In genomic region chr11:116558504-116559252, GRCh38 we compare ENCODE assay signal across 27 cellular contexts.
DNase-seq lines count a peak whose midpoint lies in the region; ATAC-seq and TF ChIP-seq lines count a peak whose summit lies in the region.
"Had no signal": no experiment of that assay in that cellular context is flagged by ENCODE, and none has a peak within 500 bp of the region (broad histone marks: within the 10 kb centered on the region; RNA-seq: fewer than 3 reads in every experiment).

No MANE protein-coding gene starts in this region.

- H3K9ac ChIP-seq in SK-N-SH, result peak overlapping the region; percentile 26; the same call in 1 of the 2 replicates

- DNase-seq in SK-N-SH (no peak), SW480 (ENCODE audit: low spot score) (peak; percentile 86), foreskin melanocyte (peak; percentile 11), NCI-H2081 (lab: John Stamatoyannopoulos, UW) (no peak), immature natural killer cell (no peak)
- DNase-seq: activated CD4-positive, alpha-beta memory T cell treated with anti-CD3 and anti-CD28 coated beads, Interleukin-2, amount 10 ng/mL, durations not matched to agents 7 days and 5 days; activated naive CD4-positive, alpha-beta T cell; amniotic stem cell; DMS 273 treated with DMSO at 0.1 percent for 48 hours; effector CD4-positive, alpha-beta T cell; heart left ventricle; mammary epithelial cell; NCI-H526 treated with DMSO at 0.1 percent for 48 hours; pancreas; sigmoid colon; stimulated activated CD4-positive, alpha-beta T cell treated with anti-CD3 and anti-CD28 coated beads, Interleukin-2, amount 100 ng/mL, for 24 hours; stimulated activated naive CD4-positive, alpha-beta T cell treated with Interleukin-2 at 50 U/mL for 16 hours; T-helper 2 cell; tibial artery had no signal

- H3K79me2 ChIP-seq in SK-N-SH (ENCODE audit: insufficient read depth), result no peaks in the 10 kb centered on the region

- ATAC-seq in SK-N-SH treated with all-trans-retinoic acid at 6 μM for 48 hours (no peak; the same call in 1 of the 3 replicates), HG02973 (IDR thresholded peaks at IDR 0.05; ENCODE audit: unreplicated experiment) (no peak), GM19324 (IDR thresholded peaks at IDR 0.05; ENCODE audit: low FRiP score, unreplicated experiment) (no peak)
- ATAC-seq: pancreas, WTC11 had no signal

- H3K27ac ChIP-seq in SK-N-SH (ENCODE audit: low read depth in 2 of 2, low read length in 1 of 2), result peak overlapping the region; percentile 54 to 64; a peak in 3 of 4 replicates
- H3K27ac ChIP-seq: 22Rv1, esophagus muscularis mucosa, heart left ventricle, pancreas, sigmoid colon, tibial artery had no signal

- CTCF ChIA-PET in SK-N-SH (lab: Yijun Ruan, JAX), result interaction anchor here (0.7 to 1.3 kb wide), 3 partner anchors 50 to 133 kb away, joined by 3 read pairs; no protein-coding TSS in a partner anchor

- TF ChIP-seq CTCF in SK-N-SH (IDR thresholded peaks at IDR 0.05), result no peak

- H3K4me1 ChIP-seq in SK-N-SH (ENCODE audit: control insufficient read depth in 1 of 2, insufficient read depth in 2 of 2, low read depth in 1 of 2, low read length in 1 of 2), result peaks cover 22 to 59% of the 10 kb centered on the region in 2 experiments; a peak in 3 of 4 replicates
- H3K4me1 ChIP-seq: pancreas had no signal

- H3K4me1 Mint-ChIP-seq in immature natural killer cell, result no peaks in the 10 kb centered on the region
- H3K4me1 Mint-ChIP-seq: activated CD4-positive, alpha-beta memory T cell treated with anti-CD3 and anti-CD28 coated beads, Interleukin-2, amount 10 ng/mL, durations not matched to agents 7 days and 5 days; CD14-positive monocyte; central memory CD8-positive, alpha-beta T cell had no signal

- no peaks in the 10 kb centered on the region for H3K36me3 ChIP-seq in SK-N-SH (replicated peaks in 1 of 2; ENCODE audit: control insufficient read depth in 1 of 2, insufficient read depth in 2 of 2, low read length in 1 of 2)
- H3K36me3 ChIP-seq: esophagus muscularis mucosa, heart left ventricle, pancreas, sigmoid colon, tibial artery had no signal

- no peaks in the 10 kb centered on the region for H4K20me1 ChIP-seq in SK-N-SH (ENCODE audit: insufficient read depth)

- POLR2A ChIA-PET in SK-N-SH (lab: Yijun Ruan, JAX), result no interaction called here

- TF ChIP-seq EP300 in SK-N-SH (IDR thresholded peaks at IDR 0.05; ENCODE audit: borderline replicate concordance in 1 of 2, low read depth in 1 of 2, low read length in 1 of 2), result peak in 1 of 2 experiments; percentile 62; a peak in 1 of 4 replicates

- peaks cover 2 to 13% (median 3%) of the 10 kb centered on the region in 3 donors for H3K27me3 Mint-ChIP-seq in immature natural killer cell (ENCODE audit: low read depth in 3 of 3)
- H3K27me3 Mint-ChIP-seq: activated CD4-positive, alpha-beta memory T cell treated with anti-CD3 and anti-CD28 coated beads, Interleukin-2, amount 10 ng/mL, durations not matched to agents 7 days and 5 days had no signal

- peaks cover 7% of the 10 kb centered on the region for H3F3A ChIP-seq in SK-N-SH (replicated peaks; ENCODE audit: insufficient read depth)

- H3K9me2 ChIP-seq in SK-N-SH, result no peaks in the 10 kb centered on the region

- no peak overlapping the region; the same call in 1 of the 2 replicates for H2AFZ ChIP-seq in SK-N-SH (ENCODE audit: low read depth)

- no peaks in the 10 kb centered on the region for H3K36me3 Mint-ChIP-seq in immature natural killer cell
- H3K36me3 Mint-ChIP-seq: CD14-positive monocyte, WTC11 had no signal

- no peak overlapping the region for H3K4me3 ChIP-seq in SK-N-SH (ENCODE audit: low read depth in 2 of 2, low read length in 1 of 2)
- H3K4me3 ChIP-seq: esophagus muscularis mucosa, heart left ventricle, pancreas, sigmoid colon, tibial artery had no signal

- no peak overlapping the region for H3K27ac Mint-ChIP-seq in immature natural killer cell
- H3K27ac Mint-ChIP-seq: activated CD4-positive, alpha-beta memory T cell treated with anti-CD3 and anti-CD28 coated beads, Interleukin-2, amount 10 ng/mL, durations not matched to agents 7 days and 5 days; CD14-positive monocyte; WTC11 had no signal

- no peaks in the 10 kb centered on the region for H3K9me3 Mint-ChIP-seq in immature natural killer cell
- H3K9me3 Mint-ChIP-seq: activated CD4-positive, alpha-beta memory T cell treated with anti-CD3 and anti-CD28 coated beads, Interleukin-2, amount 10 ng/mL, durations not matched to agents 7 days and 5 days had no signal

- no peak overlapping the region for H3K4me3 Mint-ChIP-seq in immature natural killer cell
- H3K4me3 Mint-ChIP-seq: activated CD4-positive, alpha-beta memory T cell treated with anti-CD3 and anti-CD28 coated beads, Interleukin-2, amount 10 ng/mL, durations not matched to agents 7 days and 5 days; CD14-positive monocyte; central memory CD8-positive, alpha-beta T cell; WTC11 had no signal

- TF ChIP-seq RAD21 in SK-N-SH (IDR thresholded peaks at IDR 0.05; ENCODE audit: low read length), result no peak

- 32% methylated on average over 10 of the region's 10 CpGs for WGBS in SK-N-SH (ENCODE audit: low lambda C conversion rate)

- H3K4me2 ChIP-seq in SK-N-SH, result peak overlapping the region; percentile 4; the same call in 1 of the 2 replicates

- H3K9me3 ChIP-seq in SK-N-SH, result no peaks in the 10 kb centered on the region
- H3K9me3 ChIP-seq: esophagus muscularis mucosa, heart left ventricle, pancreas, sigmoid colon, tibial artery had no signal

- no peaks in the 10 kb centered on the region for H3K27me3 ChIP-seq in SK-N-SH (ENCODE audit: insufficient read depth)
- H3K27me3 ChIP-seq: esophagus muscularis mucosa, heart left ventricle, pancreas, sigmoid colon, tibial artery had no signal

TF ChIP-seq in SK-N-SH, 30 proteins besides CTCF, POLR2A, EP300 and RAD21 (continues in another document):
- TF ChIP-seq ELF1 (IDR thresholded peaks at IDR 0.05) (no peak), YY1 (IDR thresholded peaks at IDR 0.05; ENCODE audit: low read depth) (no peak), RFX5 (IDR thresholded peaks at IDR 0.05; ENCODE audit: low read length) (no peak), MAX (IDR thresholded peaks at IDR 0.05; ENCODE audit: low read depth) (no peak), POLR2AphosphoS5 (IDR thresholded peaks at IDR 0.05; ENCODE audit: low read depth, low read length) (no peak), ZBTB33 (IDR thresholded peaks at IDR 0.05; ENCODE audit: borderline replicate concordance, low read depth) (no peak), FOXJ3 (CRISPR knock-in tag; IDR thresholded peaks at IDR 0.05) (no peak), TAF1 (IDR thresholded peaks at IDR 0.05; ENCODE audit: borderline replicate concordance, low read depth, low read length) (no peak), TCF12 (IDR thresholded peaks at IDR 0.05) (peak; percentile 66), EZH2phosphoT487 (IDR thresholded peaks at IDR 0.05; ENCODE audit: borderline replicate concordance, low read depth) (no peak), FOXM1 (IDR thresholded peaks at IDR 0.05; ENCODE audit: low read depth) (no peak)

TF ChIP-seq in SK-N-SH treated with all-trans-retinoic acid at 6 μM for 48 hours, 23 proteins besides CTCF, POLR2A, EP300 and RAD21:
- TF ChIP-seq SNAI2 (CRISPR knock-in tag; IDR thresholded peaks at IDR 0.05) (no peak), ZFP30 (CRISPR knock-in tag; IDR thresholded peaks at IDR 0.05) (no peak), CSRNP3 (CRISPR knock-in tag; IDR thresholded peaks at IDR 0.05) (no peak), ISL1 (CRISPR knock-in tag; IDR thresholded peaks at IDR 0.05) (no peak), TOX (CRISPR knock-in tag; IDR thresholded peaks at IDR 0.05; ENCODE audit: borderline replicate concordance) (no peak), BACH2 (CRISPR knock-in tag; IDR thresholded peaks at IDR 0.05; ENCODE audit: borderline replicate concordance) (no peak), RARB (CRISPR knock-in tag; IDR thresholded peaks at IDR 0.05) (no peak), ZNF70 (CRISPR knock-in tag; IDR thresholded peaks at IDR 0.05) (no peak), TCF4 (CRISPR knock-in tag; IDR thresholded peaks at IDR 0.05; ENCODE audit: borderline replicate concordance) (no peak)

Comparison
In these comparisons a context has a peak if more than half of its experiments do, and no peak if none do; other contexts are left out.
1. DNase-seq: peak in SW480 (single experiment) and foreskin melanocyte (single experiment); none in SK-N-SH (single experiment), NCI-H2081 (0 of 2) and immature natural killer cell (0 of 3).